ENCODE assay signal across 8 cellular contexts in the genomic region with DNA sequence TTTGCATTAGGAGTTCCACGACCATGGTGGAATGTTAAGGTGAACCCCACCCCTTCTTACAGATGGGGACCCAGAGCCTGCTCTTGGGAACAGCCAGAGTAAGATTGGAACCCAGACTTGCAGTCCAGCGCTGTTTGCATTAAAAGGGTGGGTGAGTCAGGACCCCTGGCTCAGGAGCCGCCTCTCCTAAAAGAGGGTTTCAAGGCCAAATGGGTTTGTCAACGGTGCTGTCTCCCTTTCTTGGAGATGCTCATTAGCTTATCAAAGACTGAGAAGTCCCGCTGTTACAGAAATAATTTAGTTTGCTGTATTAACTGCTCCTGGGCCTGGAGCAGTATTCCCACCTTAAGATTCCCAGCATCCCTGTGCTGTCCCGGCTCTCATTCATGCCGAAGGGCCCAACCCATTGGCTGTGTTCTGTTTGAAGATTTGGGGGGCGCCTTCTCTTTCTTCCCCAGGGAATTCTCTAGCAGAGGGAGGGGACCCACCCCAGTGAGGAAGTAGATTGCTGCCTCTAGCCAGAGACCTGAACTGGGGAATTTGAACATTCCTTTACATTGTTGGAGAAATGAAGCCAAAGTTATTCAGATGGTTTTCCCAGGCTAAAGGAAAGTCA. TPM values are rescaled to one million over a fixed set of nuclear protein-coding genes. Genes with fewer than 3 reads are reported as not detected.
DNase-seq lines count a peak whose midpoint lies in the region; ATAC-seq and TF ChIP-seq lines count a peak whose summit lies in the region.

No MANE protein-coding gene starts in this region.

- H2AFZ ChIP-seq in OCI-LY7 (ENCODE audit: low read length): no peak overlapping the region

- H3K4me3 Mint-ChIP-seq in activated T-cell treated with anti-CD3 and anti-CD28 coated beads, Interleukin-2, amount 50 U/mL, for 24 hours: peak overlapping the region; percentile 92
- peak overlapping the region; percentile 94 to 100 (median 99) for H3K4me3 Mint-ChIP-seq in brain

- no peak for ATAC-seq in lower lobe of right lung
- ATAC-seq in GM21423 (IDR thresholded peaks at IDR 0.05; ENCODE audit: unreplicated experiment): no peak

- peak overlapping the region; percentile 90 for H3K27ac ChIP-seq in lower lobe of right lung
- peak overlapping the region; percentile 93 to 99 (median 98) for H3K27ac ChIP-seq in transverse colon
- H3K27ac ChIP-seq in OCI-LY7 (ENCODE audit: low read depth, low read length, poor library complexity, severe bottlenecking): no peak overlapping the region

- H3K4me2 ChIP-seq in OCI-LY7 (ENCODE audit: low read length): no peak overlapping the region

- in situ Hi-C loops in transverse colon (cut with MboI; ENCODE audit: low pct_ligation_motif_present in 1 of 4, low pct_unique_long_range_greater_than_20kb in 1 of 4, low sequenced_read_pairs in 3 of 4) (no loop called here), GM13976 (cut with MboI; ENCODE audit: low sequenced_read_pairs, unreplicated experiment) (no loop called here)

- POLR2A ChIA-PET in OCI-LY7 (lab: Charles Lee): no interaction called here

- H3K4me1 ChIP-seq in lower lobe of right lung (peaks cover 56% of the 10 kb centered on the region), transverse colon (peaks cover 46 to 76% (median 58%) of the 10 kb centered on the region in 4 donors), OCI-LY7 (ENCODE audit: insufficient read depth, low read length, poor library complexity, severe bottlenecking) (no peaks in the 10 kb centered on the region)

- TF ChIP-seq CTCF in brain (conservative IDR thresholded peaks at IDR 0.05) (no peak), lower lobe of right lung (IDR thresholded peaks at IDR 0.05) (no peak), transverse colon (IDR thresholded peaks at IDR 0.05) (no peak), OCI-LY7 (conservative IDR thresholded peaks at IDR 0.05; ENCODE audit: low read length) (no peak), GM13976 (IDR thresholded peaks at IDR 0.05; ENCODE audit: borderline replicate concordance, control extremely low read depth, extremely low read depth, insufficient read depth, missing control alignments) (no peak)

- peaks cover 24% of the 10 kb centered on the region for H3K27me3 Mint-ChIP-seq in activated T-cell treated with anti-CD3 and anti-CD28 coated beads, Interleukin-2, amount 50 U/mL, for 24 hours
- peaks cover 11% of the 10 kb centered on the region for H3K27me3 Mint-ChIP-seq in brain

- H3K4me3 ChIP-seq in lower lobe of right lung (peak overlapping the region; percentile 74), transverse colon (peak overlapping the region; percentile 41 to 83 (median 68)), OCI-LY7 (ENCODE audit: low read depth, low read length, poor library complexity, severe bottlenecking) (no peak overlapping the region)

- H3K79me2 ChIP-seq in OCI-LY7 (ENCODE audit: insufficient read depth, low read depth, low read length): no peaks in the 10 kb centered on the region

- H3K36me3 ChIP-seq in lower lobe of right lung (peaks cover 12% of the 10 kb centered on the region), transverse colon (no peaks in the 10 kb centered on the region), OCI-LY7 (ENCODE audit: insufficient read depth, low read length) (no peaks in the 10 kb centered on the region)

- H3K9me2 ChIP-seq in OCI-LY7 (ENCODE audit: insufficient read depth, low read length): no peaks in the 10 kb centered on the region

- H3K27ac Mint-ChIP-seq in activated T-cell treated with anti-CD3 and anti-CD28 coated beads, Interleukin-2, amount 50 U/mL, for 24 hours: peak overlapping the region; percentile 18
- peak overlapping the region; percentile 62 to 100 (median 99) for H3K27ac Mint-ChIP-seq in brain

- DNase-seq in activated T-cell treated with anti-CD3 and anti-CD28 coated beads, Interleukin-2, amount 50 U/mL, for 24 hours: no peak
- DNase-seq in activated T-cell treated with anti-CD3 and anti-CD28 coated beads for 4 hours (no peak), lower lobe of right lung (no peak), transverse colon (no peak), OCI-LY7 (ENCODE audit: low spot score) (no peak), GM13976 (ENCODE audit: low spot score) (no peak)

- CTCF ChIA-PET in OCI-LY7 (lab: Charles Lee; ENCODE audit: unreplicated experiment): no interaction called here

- intact Hi-C loops in lower lobe of right lung (cut with DNase I): no loop called here
- intact Hi-C loops in transverse colon (cut with DNase I; ENCODE audit: low total_unique reads): no loop called here
- intact Hi-C loops in OCI-LY7 (cut with micrococcal nuclease; ENCODE audit: unreplicated experiment): no loop called here

- TF ChIP-seq POLR2A in transverse colon (IDR thresholded peaks at IDR 0.05): no peak

- H3K9me3 Mint-ChIP-seq in activated T-cell treated with anti-CD3 and anti-CD28 coated beads, Interleukin-2, amount 50 U/mL, for 24 hours: no peaks in the 10 kb centered on the region
- H3K9me3 Mint-ChIP-seq in brain: peaks cover 0 to 3% (median 0%) of the 10 kb centered on the region in 5 experiments

- no TSS peak for BruUV-seq in OCI-LY7 (replicated peaks; lab: Mats Ljungman, UMichigan)

- no peak for TF ChIP-seq EP300 in transverse colon (IDR thresholded peaks at IDR 0.05; ENCODE audit: low read depth)

- H3K9me3 ChIP-seq in lower lobe of right lung (no peaks in the 10 kb centered on the region), transverse colon (no peaks in the 10 kb centered on the region), OCI-LY7 (ENCODE audit: low read length) (no peaks in the 10 kb centered on the region)

- 58 to 74% methylated on average over 3 to 8 of the region's 8 CpGs for WGBS in transverse colon (ENCODE audit: low coverage in 1 of 2), 2 donors

- H3K4me1 Mint-ChIP-seq in activated T-cell treated with anti-CD3 and anti-CD28 coated beads, Interleukin-2, amount 50 U/mL, for 24 hours (ENCODE audit: low read depth): peaks cover 14% of the 10 kb centered on the region
- peaks cover 70% of the 10 kb centered on the region for H3K4me1 Mint-ChIP-seq in brain

- H3K36me3 Mint-ChIP-seq in activated T-cell treated with anti-CD3 and anti-CD28 coated beads, Interleukin-2, amount 50 U/mL, for 24 hours (ENCODE audit: low read depth): peaks cover 2% of the 10 kb centered on the region
- H3K36me3 Mint-ChIP-seq in brain: peaks cover 7% of the 10 kb centered on the region

- no peaks in the 10 kb centered on the region for H3K27me3 ChIP-seq in lower lobe of right lung (ENCODE audit: low read depth)
- no peaks in the 10 kb centered on the region for H3K27me3 ChIP-seq in transverse colon

- no peaks in the 10 kb centered on the region for H4K20me1 ChIP-seq in OCI-LY7 (ENCODE audit: insufficient read depth, low read length)

RNA-seq across cellular contexts. Expression of a gene that starts 1.8 kb away (rescaled TPM):
- 5.8 TPM for polyA plus RNA-seq in brain (ENCODE audit: insufficient read depth, low read depth, low replicate concordance)
- total RNA-seq in lower lobe of right lung (36.5 TPM), transverse colon (10 to 100 TPM in 2 of 4 donors, 1 to 10 TPM in 2; 5.6 to 24.6 (median 13.6) TPM), OCI-LY7 (2022) (0.13 TPM in 1 of 2 replicates, not detected in the other)
- not detected in 2 replicates for total RNA-seq in OCI-LY7 (2014; rRNA removed; shearing (Covaris generic))

RNA-seq across cellular contexts. Expression of a gene that starts 21.6 kb away (rescaled TPM):
- 27.4 TPM for polyA plus RNA-seq in brain (ENCODE audit: insufficient read depth, low read depth, low replicate concordance)
- total RNA-seq in lower lobe of right lung: 28.3 TPM
- 100 to 1,000 TPM in 1 of 4 donors, 10 to 100 TPM in 3; 46.4 to 102 (median 63.9) TPM for total RNA-seq in transverse colon
- 24.0 and 25.5 TPM in 2 replicates for total RNA-seq in OCI-LY7 (2014; rRNA removed; shearing (Covaris generic))
- 31.8 and 33.0 TPM in 2 replicates for total RNA-seq in OCI-LY7 (2022)

RNA-seq across cellular contexts. Expression of a gene that starts 28.3 kb away (rescaled TPM):
- 13.2 TPM for polyA plus RNA-seq in brain (ENCODE audit: insufficient read depth, low read depth, low replicate concordance)
- total RNA-seq in lower lobe of right lung (22.6 TPM), transverse colon (10 to 100 TPM; 24.3 to 79.3 (median 47.9) TPM), OCI-LY7 (2022) (2.1 and 3.2 TPM in 2 replicates)
- total RNA-seq in OCI-LY7 (2014; rRNA removed; shearing (Covaris generic)): 2.8 and 4.6 TPM in 2 replicates

RNA-seq across cellular contexts. Expression of a gene that starts 56.4 kb away (rescaled TPM):
- polyA plus RNA-seq in brain (ENCODE audit: insufficient read depth, low read depth, low replicate concordance): 1.9 TPM
- total RNA-seq in lower lobe of right lung (0.27 TPM), transverse colon (10 to 100 TPM in 1 of 4 donors, 1 to 10 TPM in 3; 3.8 to 10.1 (median 5.8) TPM), OCI-LY7 (2022) (not detected in 2 replicates)
- not detected in 2 replicates for total RNA-seq in OCI-LY7 (2014; rRNA removed; shearing (Covaris generic))

Comparison
In these comparisons a context has a peak if more than half of its experiments do, and no peak if none do; other contexts are left out.
1. RNA of a gene that starts 1.8 kb away (total RNA-seq): 36.5 TPM in lower lobe of right lung (single experiment) and 5.6 to 24.6 TPM in transverse colon; 0.13 TPM in OCI-LY7; every median in the first group is over 4 times any median in the second.